21 cellular contexts compared by ENCODE assay signal in the genomic region with DNA sequence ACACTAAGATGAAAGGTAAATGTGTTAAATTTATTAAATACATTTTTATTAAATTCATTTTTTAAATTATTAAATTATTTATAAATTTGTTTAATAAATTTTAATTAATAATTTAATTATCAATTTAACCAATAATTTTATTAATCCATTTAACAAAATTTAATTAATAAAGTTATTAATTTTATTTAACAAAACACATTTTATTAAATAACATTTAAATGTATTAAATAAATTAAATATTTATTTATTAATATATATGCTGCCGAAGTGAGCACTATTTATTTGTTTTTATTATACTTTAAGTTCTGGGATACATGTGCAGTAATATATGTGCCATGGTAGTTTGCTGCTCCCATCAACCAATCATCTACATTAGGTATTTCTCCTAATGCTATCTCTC.
DNase-seq lines count a peak whose midpoint lies in the region; ATAC-seq, FAIRE-seq and TF ChIP-seq lines count a peak whose summit lies in the region.
"Had no signal": no experiment of that assay in that cellular context is flagged by ENCODE, and none has a peak within 500 bp of the region (broad histone marks: within the 10 kb centered on the region; RNA-seq: fewer than 3 reads in every experiment).

No MANE protein-coding gene starts in this region.

- no peaks in the 10 kb centered on the region for H3K36me3 ChIP-seq in small intestine (ENCODE audit: control insufficient read depth in 2 of 2, insufficient read depth in 2 of 2, low read length in 2 of 2)
- H3K36me3 ChIP-seq: BLaER1 had no signal

- no peak overlapping the region for H3K27ac Mint-ChIP-seq in WTC11
- H3K27ac Mint-ChIP-seq: B cell; CD4-positive, CD25-positive, alpha-beta regulatory T cell; CD8-positive, alpha-beta T cell; GM23338; H9 had no signal

- H3K27me3 Mint-ChIP-seq in WTC11 (ENCODE audit: low read depth), result no peaks in the 10 kb centered on the region
- H3K27me3 Mint-ChIP-seq: B cell; CD4-positive, CD25-positive, alpha-beta regulatory T cell had no signal

- H3K27me3 ChIP-seq in small intestine (ENCODE audit: control insufficient read depth in 2 of 2, insufficient read depth in 2 of 2, low read length in 2 of 2), result no peaks in the 10 kb centered on the region
- H3K27me3 ChIP-seq: BLaER1 had no signal

- no peak overlapping the region for H3K4me3 ChIP-seq in small intestine (ENCODE audit: low read depth in 1 of 2, low read length in 2 of 2)
- H3K4me3 ChIP-seq: BLaER1, GM12878, GM23338 had no signal

- FAIRE-seq in G401.6 (lab: Jason Lieb, UNC), result peak; percentile 98
- FAIRE-seq in frontal cortex (lab: Jason Lieb, UNC), result peak; percentile 100
- peak; percentile 97 for FAIRE-seq in small intestine (lab: Jason Lieb, UNC)
- FAIRE-seq: GM12878 had no signal

- 34 to 39% (median 38%) methylated on average over 1 of the region's 1 CpG for WGBS in small intestine, 3 donors

- peaks cover 27% of the 10 kb centered on the region for H3K9me3 Mint-ChIP-seq in WTC11

- no peak overlapping the region for H3K4me3 Mint-ChIP-seq in WTC11
- H3K4me3 Mint-ChIP-seq: B cell; CD4-positive, CD25-positive, alpha-beta regulatory T cell; CD8-positive, alpha-beta T cell; GM23338; H9 had no signal

- no peaks in the 10 kb centered on the region for H3K9me3 ChIP-seq in small intestine (ENCODE audit: control insufficient read depth, low read depth)
- H3K9me3 ChIP-seq: Caco-2 had no signal

- no peaks in the 10 kb centered on the region for H3K4me1 ChIP-seq in small intestine (ENCODE audit: control insufficient read depth in 2 of 2, insufficient read depth in 1 of 2, low read depth in 1 of 2, low read length in 1 of 2)
- H3K4me1 ChIP-seq: BLaER1, Caco-2 had no signal

- POLR2A ChIA-PET in WTC11 (lab: Charles Lee), result no interaction called here

- H3K4me1 Mint-ChIP-seq in WTC11, result no peaks in the 10 kb centered on the region
- H3K4me1 Mint-ChIP-seq: B cell; CD4-positive, CD25-positive, alpha-beta regulatory T cell; GM23338; H9 had no signal

- H3K27ac ChIP-seq in small intestine (ENCODE audit: low read depth in 1 of 2, low read length in 1 of 2), result no peak overlapping the region
- H3K27ac ChIP-seq: BLaER1, C4-2B had no signal

- no peak for DNase-seq in WTC11 (ENCODE audit: low spot score)
- DNase-seq in frontal cortex (ENCODE audit: low spot score in 2 of 2), result no peak
- DNase-seq in small intestine, result no peak
- DNase-seq in NCI-H2196 (lab: John Stamatoyannopoulos, UW; ENCODE audit: unreplicated experiment), result no peak
- DNase-seq in NCI-H2227 treated with DMSO at 0.1 percent for 48 hours (lab: John Stamatoyannopoulos, UW), result no peak
- DNase-seq: 8988T; Caco-2; CD4-positive, CD25-positive, alpha-beta regulatory T cell; CD8-positive, alpha-beta T cell; DMS153; DND-41; GDM1; H9 had no signal

- H3K36me3 Mint-ChIP-seq in WTC11, result peaks cover 16% of the 10 kb centered on the region
- H3K36me3 Mint-ChIP-seq: CD4-positive, CD25-positive, alpha-beta regulatory T cell; CD8-positive, alpha-beta T cell had no signal

- CTCF ChIA-PET in WTC11 (lab: Charles Lee), result no interaction called here

- ATAC-seq in WTC11, result no peak
- ATAC-seq in esophagus mucosa, result no peak
- ATAC-seq: CD8-positive, alpha-beta T cell; GM12878; GM23338; HCT116 had no signal

- TF ChIP-seq CTCF in WTC11 (IDR thresholded peaks at IDR 0.05), result no peak

TF ChIP-seq in WTC11, 78 proteins besides CTCF, POLR2A, EP300 and RAD21:
- TF ChIP-seq NFYB (CRISPR knock-in tag; conservative IDR thresholded peaks at IDR 0.05; ENCODE audit: low read depth) (no peak), HMGA2 (CRISPR knock-in tag; IDR thresholded peaks at IDR 0.05) (peak; percentile 97)
